In the genomic region with DNA sequence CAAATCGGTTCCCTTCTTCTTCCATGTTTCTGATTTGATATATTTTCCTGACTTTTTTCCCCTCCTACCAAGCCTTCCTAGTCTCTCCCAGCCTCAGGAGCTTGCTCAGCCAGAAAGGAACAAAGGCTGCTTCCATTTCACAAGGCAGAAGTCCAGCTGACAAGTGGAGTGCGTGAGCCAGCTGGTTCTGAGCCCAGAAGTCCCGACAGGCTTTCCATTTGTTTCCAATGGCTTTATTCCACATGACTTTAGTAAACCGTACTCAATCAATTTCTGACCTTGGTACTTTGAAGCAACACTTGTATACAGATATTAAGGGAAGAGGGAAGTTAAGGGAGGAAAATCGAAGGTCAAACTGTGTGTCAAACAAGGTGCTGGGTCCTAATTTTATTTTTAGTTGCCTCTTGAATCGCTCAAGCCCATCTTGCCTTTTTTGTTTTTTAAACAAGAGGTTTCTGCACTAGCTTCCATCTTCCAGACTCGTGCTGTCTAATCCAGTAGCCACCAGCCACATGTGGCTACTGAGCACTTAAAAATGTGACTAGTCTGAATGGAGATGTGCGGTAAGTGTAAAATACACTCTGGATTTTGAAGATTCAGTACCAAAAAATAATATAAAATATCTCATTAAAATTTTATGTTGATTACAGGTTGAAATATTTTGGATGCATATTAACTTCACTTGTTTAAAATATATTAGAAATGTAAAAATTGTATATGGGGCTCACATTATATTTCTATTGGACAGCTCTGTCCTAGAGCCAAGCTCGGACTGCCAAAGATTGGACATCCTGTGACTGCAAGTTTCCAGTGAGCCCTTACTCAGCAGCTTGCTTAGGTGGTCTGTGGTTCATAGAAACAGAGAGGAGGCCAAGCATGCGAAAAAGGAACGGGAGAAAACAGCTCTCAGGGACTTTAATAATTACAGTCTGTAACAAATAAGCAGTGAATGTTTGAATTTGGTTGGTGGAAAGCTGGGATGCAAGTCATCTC, we compare ENCODE assay signal across 8 cellular contexts. TPM values are rescaled to one million over a fixed set of nuclear protein-coding genes. Genes with fewer than 3 reads are reported as not detected.
DNase-seq lines count a peak whose midpoint lies in the region; ATAC-seq and TF ChIP-seq lines count a peak whose summit lies in the region.
"Had no signal": no experiment of that assay in that cellular context is flagged by ENCODE, and none has a peak within 500 bp of the region (broad histone marks: within the 10 kb centered on the region; RNA-seq: fewer than 3 reads in every experiment).

No MANE protein-coding gene starts in this region.

- H3K9me3 ChIP-seq in ascending aorta: no peaks in the 10 kb centered on the region
- no peaks in the 10 kb centered on the region for H3K9me3 ChIP-seq in right cardiac atrium (ENCODE audit: control insufficient read depth, low read length)
- no peaks in the 10 kb centered on the region for H3K9me3 ChIP-seq in spleen
- H3K9me3 ChIP-seq: thoracic aorta had no signal

- TF ChIP-seq CTCF in LNCaP clone FGC (IDR thresholded peaks at IDR 0.05; ENCODE audit: control insufficient read depth, extremely low read depth, insufficient read depth) (no peak), ascending aorta (IDR thresholded peaks at IDR 0.05) (no peak), spleen (IDR thresholded peaks at IDR 0.05 in 8 of 11, conservative IDR thresholded peaks at IDR 0.05 in 3 of 11) (no peak)

- H3K4me3 ChIP-seq in LNCaP clone FGC (ENCODE audit: low read depth, low read length): no peak overlapping the region
- peak overlapping the region in 1 of 2 donors; percentile 33 for H3K4me3 ChIP-seq in ascending aorta
- H3K4me3 ChIP-seq in right cardiac atrium (ENCODE audit: low read length): no peak overlapping the region
- H3K4me3 ChIP-seq in skeletal muscle cell (ENCODE audit: low read depth, low read length): no peak overlapping the region
- H3K4me3 ChIP-seq in spleen: no peak overlapping the region
- H3K4me3 ChIP-seq: thoracic aorta had no signal

- intact Hi-C loops in ascending aorta (cut with DNase I): no loop called here
- intact Hi-C loops in right cardiac atrium (cut with DNase I): no loop called here
- intact Hi-C loops in spleen (cut with DNase I; ENCODE audit: low total_unique reads): no loop called here

- TF ChIP-seq POLR2A in spleen (IDR thresholded peaks at IDR 0.05): no peak

- WGBS in right cardiac atrium: 24% methylated on average over 11 of the region's 11 CpGs
- 71 to 84% (median 80%) methylated on average over 11 of the region's 11 CpGs for WGBS in spleen, 5 donors

- H3K4me1 ChIP-seq in ascending aorta (peaks cover 0 to 3% of the 10 kb centered on the region in 2 donors), right cardiac atrium (ENCODE audit: control insufficient read depth, insufficient read depth, low read length) (peaks cover 4% of the 10 kb centered on the region), spleen (peaks cover 0 to 14% (median 2%) of the 10 kb centered on the region in 6 donors)

- H3K27ac ChIP-seq in ascending aorta (peak overlapping the region; percentile 51 to 57), right cardiac atrium (ENCODE audit: low read length) (peak overlapping the region; percentile 71), spleen (peak overlapping the region in 4 of 8 donors; percentile 17 to 31 (median 24))

- peaks cover 25 to 52% of the 10 kb centered on the region in 2 donors for H3K36me3 ChIP-seq in ascending aorta
- H3K36me3 ChIP-seq in spleen: peaks cover 2 to 100% (median 76%) of the 10 kb centered on the region in 6 donors

- no peaks in the 10 kb centered on the region for H3K27me3 ChIP-seq in ascending aorta
- no peaks in the 10 kb centered on the region for H3K27me3 ChIP-seq in right cardiac atrium (ENCODE audit: control insufficient read depth, insufficient read depth)
- no peaks in the 10 kb centered on the region for H3K27me3 ChIP-seq in spleen (replicated peaks in 1 of 7)

- peak; percentile 62 for DNase-seq in LNCaP clone FGC (ENCODE audit: low read depth)
- peak in 1 of 2 donors; percentile 78 for DNase-seq in ascending aorta (ENCODE audit: low spot score in 2 of 2)
- DNase-seq in right cardiac atrium: peak; percentile 82 to 93 (median 87)
- DNase-seq in skeletal muscle cell (ENCODE audit: low read depth): peak; percentile 27
- DNase-seq in iPS-NIHi11 (ENCODE audit: low spot score): no peak
- DNase-seq in spleen: no peak

- peak; percentile 96 to 97 for ATAC-seq in right cardiac atrium
- ATAC-seq in GM21723 (IDR thresholded peaks at IDR 0.05; ENCODE audit: unreplicated experiment): no peak

RNA-seq across cellular contexts. Expression of gene WIPF1, which starts 36.0 kb away (rescaled TPM):
- total RNA-seq in ascending aorta (26.1 TPM), right cardiac atrium (10 to 100 TPM; 20.3 to 30.0 (median 27.7) TPM), spleen (100 to 1,000 TPM; 153 to 265 (median 242) TPM)
- polyA plus RNA-seq in right cardiac atrium (12.2 TPM), spleen (10 to 100 TPM; 74.9 to 86.3 (median 82.8) TPM)

Comparison
In these comparisons a context has a peak if more than half of its experiments do, and no peak if none do; other contexts are left out.
1. DNase-seq: peak in LNCaP clone FGC (single experiment), right cardiac atrium (3 of 3) and skeletal muscle cell (single experiment); none in iPS-NIHi11 (single experiment) and spleen (single experiment).